18 cellular contexts compared by ENCODE assay signal in genomic region chr1:110960777-110961420, GRCh38. TPM values are rescaled to one million over a fixed set of nuclear protein-coding genes. Genes with fewer than 3 reads are reported as not detected.
DNase-seq lines count a peak whose midpoint lies in the region; ATAC-seq and TF ChIP-seq lines count a peak whose summit lies in the region.
"Had no signal": no experiment of that assay in that cellular context is flagged by ENCODE, and none has a peak within 500 bp of the region (broad histone marks: within the 10 kb centered on the region; RNA-seq: fewer than 3 reads in every experiment).

No MANE protein-coding gene starts in this region.

- H3K27ac Mint-ChIP-seq in CD4-positive, alpha-beta T cell: no peak overlapping the region
- H3K27ac Mint-ChIP-seq in GM23338 (no peak overlapping the region), WTC11 (no peak overlapping the region)
- H3K27ac Mint-ChIP-seq in naive thymus-derived CD8-positive, alpha-beta T cell: no peak overlapping the region
- H3K27ac Mint-ChIP-seq: activated CD4-positive, alpha-beta T cell treated with anti-CD3 and anti-CD28 coated beads for 36 hours; stimulated activated naive CD8-positive, alpha-beta T cell treated with anti-CD3 and anti-CD28 coated beads, Interleukin-15, Interleukin-2, amounts not matched to agents 100 ng/mL and 50 ng/mL, for 24 hours had no signal

- no peaks in the 10 kb centered on the region for H3F3A ChIP-seq in GM23338 (replicated peaks; ENCODE audit: low read depth)

- peaks cover 10% of the 10 kb centered on the region; the same call in 1 of the 2 replicates for H3K9me2 ChIP-seq in GM23338 (ENCODE audit: insufficient read depth)

- H3K4me3 ChIP-seq in GM23338: peak overlapping the region; percentile 76
- H3K4me3 ChIP-seq: ascending aorta, left lung, MG63 had no signal

- H3K9me3 Mint-ChIP-seq in CD4-positive, alpha-beta T cell: peaks cover 16% of the 10 kb centered on the region
- H3K9me3 Mint-ChIP-seq in GM23338 (peaks cover 24% of the 10 kb centered on the region), WTC11 (peaks cover 21% of the 10 kb centered on the region)
- H3K9me3 Mint-ChIP-seq in naive thymus-derived CD8-positive, alpha-beta T cell: peaks cover 18 to 61% (median 46%) of the 10 kb centered on the region in 9 donors

- H2AFZ ChIP-seq in GM23338: no peak overlapping the region

- no peak for TF ChIP-seq CTCF in CD4-positive, alpha-beta T cell (IDR thresholded peaks at IDR 0.05)
- TF ChIP-seq CTCF in GM23338 (conservative IDR thresholded peaks at IDR 0.05; ENCODE audit: low read depth in 2 of 2) (no peak), WTC11 (IDR thresholded peaks at IDR 0.05) (no peak)

- CTCF ChIA-PET in CD4-positive, alpha-beta T cell (lab: Charles Lee): interaction anchor here (1.0 to 1.2 kb wide), 2 partner anchors 14 to 31 kb away, joined by 3 read pairs; no protein-coding TSS in a partner anchor
- CTCF ChIA-PET in WTC11 (lab: Charles Lee): interaction anchor here (0.7 to 1.3 kb wide), 2 partner anchors 31 to 177 kb away, joined by 3 read pairs; no protein-coding TSS in a partner anchor

- ATAC-seq in CD4-positive, alpha-beta T cell (ENCODE audit: poor library complexity): no peak
- no peak for ATAC-seq in GM23338
- ATAC-seq in WTC11: no peak
- no peak for ATAC-seq in naive thymus-derived CD8-positive, alpha-beta T cell
- no peak for ATAC-seq in GM21619 (IDR thresholded peaks at IDR 0.05; ENCODE audit: unreplicated experiment)
- ATAC-seq: activated CD4-positive, alpha-beta T cell treated with anti-CD3 and anti-CD28 coated beads for 36 hours; left lung had no signal

- H4K20me1 ChIP-seq in GM23338 (replicated peaks; ENCODE audit: insufficient read depth): peaks cover 6% of the 10 kb centered on the region

- peaks cover 46% of the 10 kb centered on the region for H3K36me3 Mint-ChIP-seq in CD4-positive, alpha-beta T cell (ENCODE audit: low read depth)
- H3K36me3 Mint-ChIP-seq in GM23338 (ENCODE audit: low read depth): peaks cover 17% of the 10 kb centered on the region
- H3K36me3 Mint-ChIP-seq in WTC11: peaks cover 25% of the 10 kb centered on the region
- H3K36me3 Mint-ChIP-seq in naive thymus-derived CD8-positive, alpha-beta T cell: peaks cover 19 to 44% (median 42%) of the 10 kb centered on the region in 3 donors

- H3K79me2 ChIP-seq in GM23338 (replicated peaks; ENCODE audit: insufficient read depth): peaks cover 66% of the 10 kb centered on the region

- peaks cover 25% of the 10 kb centered on the region for H3K4me1 ChIP-seq in GM23338 (ENCODE audit: insufficient read depth)
- H3K4me1 ChIP-seq: ascending aorta had no signal

- peaks cover 36% of the 10 kb centered on the region for H3K4me1 Mint-ChIP-seq in CD4-positive, alpha-beta T cell (ENCODE audit: low read depth)
- H3K4me1 Mint-ChIP-seq in GM23338 (peaks cover 19% of the 10 kb centered on the region; the same call in 2 of the 3 replicates), WTC11 (peaks cover 26% of the 10 kb centered on the region)
- H3K4me1 Mint-ChIP-seq in naive thymus-derived CD8-positive, alpha-beta T cell: peaks cover 23 to 40% (median 30%) of the 10 kb centered on the region in 4 donors

- peak overlapping the region; percentile 67 for H3K4me3 Mint-ChIP-seq in CD4-positive, alpha-beta T cell
- peak overlapping the region; percentile 4; the same call in 2 of the 3 replicates for H3K4me3 Mint-ChIP-seq in GM23338
- peak overlapping the region; percentile 20 for H3K4me3 Mint-ChIP-seq in WTC11
- peak overlapping the region in 8 of 10 donors; percentile 4 to 67 (median 36) for H3K4me3 Mint-ChIP-seq in naive thymus-derived CD8-positive, alpha-beta T cell
- H3K4me3 Mint-ChIP-seq: activated CD4-positive, alpha-beta T cell treated with anti-CD3 and anti-CD28 coated beads for 36 hours; stimulated activated naive CD8-positive, alpha-beta T cell treated with anti-CD3 and anti-CD28 coated beads, Interleukin-15, Interleukin-2, amounts not matched to agents 100 ng/mL and 50 ng/mL, for 24 hours had no signal

- H3K4me2 ChIP-seq in GM23338: peak overlapping the region; percentile 69

- no peak for DNase-seq in CD4-positive, alpha-beta T cell
- DNase-seq in GM23338 (ENCODE audit: low spot score) (no peak), WTC11 (ENCODE audit: low spot score) (no peak), dedifferentiated amniotic fluid mesenchymal stem cell (ENCODE audit: extremely low spot score) (no peak), NCI-H2029 treated with DMSO at 0.1 percent for 48 hours (lab: John Stamatoyannopoulos, UW) (no peak)
- no peak for DNase-seq in naive thymus-derived CD8-positive, alpha-beta T cell
- no peak for DNase-seq in stimulated activated naive CD4-positive, alpha-beta T cell treated with Interleukin-2 at 50 U/mL for 16 hours (lab: John Stamatoyannopoulos, UW)
- DNase-seq: activated CD4-positive, alpha-beta T cell treated with anti-CD3 and anti-CD28 coated beads for 36 hours; activated gamma-delta T cell treated with Interleukin-2 at 50 U/mL for 16 hours; effector memory CD4-positive, alpha-beta T cell; left lung; MG63; NCI-H1436 treated with DMSO at 0.1 percent for 48 hours; NCI-H774; trophoblast cell had no signal

- peaks cover 5% of the 10 kb centered on the region for H3K27me3 Mint-ChIP-seq in CD4-positive, alpha-beta T cell
- H3K27me3 Mint-ChIP-seq in GM23338 (ENCODE audit: insufficient read depth, low read depth, poor library complexity): peaks cover 16% of the 10 kb centered on the region
- H3K27me3 Mint-ChIP-seq in WTC11 (ENCODE audit: low read depth): peaks cover 6% of the 10 kb centered on the region; the same call in 1 of the 2 replicates
- H3K27me3 Mint-ChIP-seq in naive thymus-derived CD8-positive, alpha-beta T cell: no peaks in the 10 kb centered on the region
- H3K27me3 Mint-ChIP-seq: activated CD4-positive, alpha-beta T cell treated with anti-CD3 and anti-CD28 coated beads for 36 hours; stimulated activated naive CD8-positive, alpha-beta T cell treated with anti-CD3 and anti-CD28 coated beads, Interleukin-15, Interleukin-2, amounts not matched to agents 100 ng/mL and 50 ng/mL, for 24 hours had no signal

- H3K27ac ChIP-seq in CD4-positive, alpha-beta T cell (ENCODE audit: low read depth, low read length): no peak overlapping the region
- no peak overlapping the region for H3K27ac ChIP-seq in GM23338 (ENCODE audit: low read depth)
- H3K27ac ChIP-seq: ascending aorta, left lung had no signal

- POLR2A ChIA-PET in CD4-positive, alpha-beta T cell (lab: Charles Lee): interaction anchor here (0.6 to 1.2 kb wide), 4 partner anchors 56 to 255 kb away, joined by 3 to 5 read pairs (median 4); partner anchors contain the start of gene CD53
- POLR2A ChIA-PET in WTC11 (lab: Charles Lee): no interaction called here
- POLR2A ChIA-PET in naive thymus-derived CD8-positive, alpha-beta T cell (lab: Charles Lee): interaction anchor here (0.8 kb wide), 1 partner anchor 288 kb away, joined by 3 read pairs; no protein-coding TSS in a partner anchor

- intact Hi-C loops in CD4-positive, alpha-beta T cell (cut with DNase I, micrococcal nuclease): loop anchor here (2.0 to 10.0 kb wide), 9 partner anchors 39 to 929 kb away; partner anchors contain the start of gene STRIP1 (in 1 of the 2)

- H3K27me3 ChIP-seq in CD4-positive, alpha-beta T cell (ENCODE audit: control insufficient read depth, insufficient read depth, low read length): no peaks in the 10 kb centered on the region
- H3K27me3 ChIP-seq in GM23338 (ENCODE audit: insufficient read depth): no peaks in the 10 kb centered on the region
- H3K27me3 ChIP-seq: ascending aorta, left lung, MG63 had no signal

- no peaks in the 10 kb centered on the region for H3K36me3 ChIP-seq in GM23338 (ENCODE audit: insufficient read depth)
- H3K36me3 ChIP-seq: left lung, MG63 had no signal

- peaks cover 53% of the 10 kb centered on the region for H3K9me3 ChIP-seq in CD4-positive, alpha-beta T cell (ENCODE audit: control insufficient read depth, low read length)

TF ChIP-seq in GM23338, 12 proteins besides CTCF, POLR2A, EP300 and RAD21 (continues in another document):
- TF ChIP-seq ZNF114 (CRISPR knock-in tag; IDR thresholded peaks at IDR 0.05): no peak
- TF ChIP-seq CREB1 (CRISPR knock-in tag; IDR thresholded peaks at IDR 0.05; ENCODE audit: low read depth): no peak
- TF ChIP-seq EZH2 (IDR thresholded peaks at IDR 0.05; ENCODE audit: low read depth, unreplicated experiment): no peak
- TF ChIP-seq STAT1 (IDR thresholded peaks at IDR 0.05; ENCODE audit: unreplicated experiment): no peak
- TF ChIP-seq JUNB (IDR thresholded peaks at IDR 0.05; ENCODE audit: unreplicated experiment): no peak

TF ChIP-seq in WTC11, 78 proteins besides CTCF, POLR2A, EP300 and RAD21 (continues in another document):
- TF ChIP-seq CREM (CRISPR knock-in tag; IDR thresholded peaks at IDR 0.05): no peak
- no peak for TF ChIP-seq ATF3 (CRISPR knock-in tag; conservative IDR thresholded peaks at IDR 0.05)
- TF ChIP-seq MLX (CRISPR knock-in tag; IDR thresholded peaks at IDR 0.05): no peak
- no peak for TF ChIP-seq TEAD4 (CRISPR knock-in tag; IDR thresholded peaks at IDR 0.05)
- no peak for TF ChIP-seq MAX (CRISPR knock-in tag; IDR thresholded peaks at IDR 0.05)
- TF ChIP-seq ZMAT4 (CRISPR knock-in tag; IDR thresholded peaks at IDR 0.05): no peak

RNA-seq across cellular contexts. Expression of gene LRIF1, which starts 2.8 kb away (rescaled TPM):
- 1 to 10 TPM; 1.6 to 1.8 TPM for total RNA-seq in CD4-positive, alpha-beta T cell
- 31.5 and 32.6 TPM in 2 replicates for total RNA-seq in GM23338 (2014; rRNA removed; shearing (Covaris generic))
- 36.2 and 37.9 TPM in 2 replicates for polyA plus RNA-seq in GM23338 (2016; fragmentation: Nextera tagmentation; extraction: Ambion mirVana)
- total RNA-seq in WTC11 (2021): 17.2 to 22.8 TPM (median 21.9 TPM) in 3 replicates
- total RNA-seq in naive thymus-derived CD8-positive, alpha-beta T cell: 10 to 100 TPM; 23.3 to 25.9 TPM
- polyA plus RNA-seq in naive thymus-derived CD8-positive, alpha-beta T cell: 10 to 100 TPM; 22.2 to 26.4 (median 26.3) TPM

Comparison
In these comparisons a context has a peak if more than half of its experiments do, and no peak if none do; other contexts are left out.
1. H3K4me3 Mint-ChIP-seq: peak in every context shown above with its lines; median percentile 67 in CD4-positive, alpha-beta T cell; 36 in naive thymus-derived CD8-positive, alpha-beta T cell; 20 in WTC11; 4 in GM23338.